20 cellular contexts compared by ENCODE assay signal in the genomic region with DNA sequence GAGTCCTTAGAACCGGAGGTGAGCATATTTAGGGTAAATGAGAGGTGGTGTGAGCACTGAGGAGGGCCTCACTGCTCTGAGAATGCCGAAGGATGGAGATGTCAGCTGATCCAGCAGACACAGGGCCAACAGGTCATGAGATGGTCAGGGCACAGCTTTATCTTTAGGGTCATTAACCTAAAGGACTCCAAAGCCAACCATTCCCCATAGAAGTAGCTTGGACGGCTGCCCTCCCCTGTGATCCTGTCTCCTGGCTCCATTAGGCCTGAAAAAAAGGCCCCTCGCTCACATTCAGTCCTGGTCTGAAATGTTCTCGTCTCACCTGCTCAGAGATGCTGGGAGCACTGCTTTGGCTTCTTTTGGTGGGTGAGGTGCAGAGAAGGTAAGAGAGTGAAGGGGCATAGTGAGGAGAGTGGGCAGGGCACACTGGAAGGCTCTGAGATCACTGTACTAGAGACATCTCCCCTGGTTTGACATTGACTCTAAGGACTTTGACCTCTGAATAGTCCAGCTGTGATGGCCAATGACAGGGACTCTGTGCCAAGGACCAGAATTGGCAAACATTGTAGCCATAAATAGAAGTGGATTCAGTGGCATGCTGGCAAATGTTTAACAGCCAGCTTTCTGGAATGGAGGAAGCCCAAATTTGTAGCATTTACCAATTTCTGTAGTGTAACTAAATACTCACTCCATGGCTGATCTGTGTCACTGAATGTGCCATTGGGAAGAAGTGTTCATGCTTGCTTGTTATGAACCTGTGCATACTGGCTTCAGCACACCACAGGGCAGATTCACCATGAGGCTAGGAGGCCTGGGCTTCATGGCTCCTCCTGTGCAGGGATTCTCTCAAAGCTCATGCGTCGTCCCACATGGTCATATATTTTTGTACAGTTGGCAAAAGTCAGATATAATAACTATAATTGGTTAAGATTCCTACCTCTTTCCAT.
"Had no signal": no experiment of that assay in that cellular context is flagged by ENCODE, and none has a peak within 500 bp of the region (broad histone marks: within the 10 kb centered on the region; RNA-seq: fewer than 3 reads in every experiment).

No MANE protein-coding gene starts in this region.

- H3K4me3 ChIP-seq: neural progenitor cell, ovary had no signal

- H3K9me3 ChIP-seq: ovary had no signal

- H3K27ac ChIP-seq: epithelial cell of prostate, neural progenitor cell, ovary had no signal

- H3K27me3 Mint-ChIP-seq: dendritic cell treated with granulocyte-macrophage colony-stimulating factor and Interleukin-4, amounts not matched to agents 40 ng/mL and 50 ng/mL, for 4 days had no signal

- H3K36me3 ChIP-seq: neural progenitor cell, ovary had no signal

- ATAC-seq: activated CD8-positive, alpha-beta T cell treated with anti-CD3 and anti-CD28 coated beads for 36 hours; effector memory CD8-positive, alpha-beta T cell; WTC11 had no signal

- DNase-seq: activated CD4-positive, alpha-beta T cell treated with anti-CD3 and anti-CD28 coated beads for 48 hours; activated CD8-positive, alpha-beta memory T cell treated with anti-CD3 and anti-CD28 coated beads, Interleukin-2, amount 50 U/mL, for 48 hours; activated CD8-positive, alpha-beta T cell treated with anti-CD3 and anti-CD28 coated beads for 36 hours; activated gamma-delta T cell treated with Interleukin-2 at 50 U/mL for 16 hours; cerebellar nuclear complex; effector memory CD8-positive, alpha-beta T cell; foreskin melanocyte; naive B cell; stimulated activated CD4-positive, alpha-beta T cell treated with anti-CD3 and anti-CD28 coated beads, Interleukin-4, amount 100 ng/mL, for 4 hours; stimulated activated CD8-positive, alpha-beta memory T cell treated with anti-CD3 and anti-CD28 coated beads, Interleukin-4, amount 100 ng/mL, for 48 hours; stimulated activated naive CD4-positive, alpha-beta T cell treated with Interleukin-2 at 50 U/mL for 16 hours; SW 1271 had no signal

- FAIRE-seq: TTC549 had no signal

- H3K27ac Mint-ChIP-seq: activated CD8-positive, alpha-beta T cell treated with anti-CD3 and anti-CD28 coated beads for 36 hours; activated naive CD8-positive, alpha-beta T cell; dendritic cell treated with granulocyte-macrophage colony-stimulating factor and Interleukin-4, amounts not matched to agents 40 ng/mL and 50 ng/mL, for 4 days; effector memory CD8-positive, alpha-beta T cell; naive B cell; neural progenitor cell; type B pancreatic cell; WTC11 had no signal

- H3K4me3 Mint-ChIP-seq: activated CD8-positive, alpha-beta T cell treated with anti-CD3 and anti-CD28 coated beads for 36 hours; activated naive CD8-positive, alpha-beta T cell; dendritic cell treated with granulocyte-macrophage colony-stimulating factor and Interleukin-4, amounts not matched to agents 40 ng/mL and 50 ng/mL, for 4 days; effector memory CD8-positive, alpha-beta T cell; naive B cell; neural progenitor cell; type B pancreatic cell; WTC11 had no signal

- H3K36me3 Mint-ChIP-seq: activated naive CD8-positive, alpha-beta T cell; naive B cell; neural progenitor cell; type B pancreatic cell; WTC11 had no signal

- H3K4me1 Mint-ChIP-seq: naive B cell, neural progenitor cell, WTC11 had no signal

- H3K9me3 Mint-ChIP-seq: activated CD8-positive, alpha-beta T cell treated with anti-CD3 and anti-CD28 coated beads for 36 hours; effector memory CD8-positive, alpha-beta T cell; neural progenitor cell; type B pancreatic cell; WTC11 had no signal

- H3K9ac ChIP-seq: neural progenitor cell had no signal

- H3K27me3 ChIP-seq: neural progenitor cell, ovary had no signal
